ENCODE assay signal across 1 cellular context in the genomic region with DNA sequence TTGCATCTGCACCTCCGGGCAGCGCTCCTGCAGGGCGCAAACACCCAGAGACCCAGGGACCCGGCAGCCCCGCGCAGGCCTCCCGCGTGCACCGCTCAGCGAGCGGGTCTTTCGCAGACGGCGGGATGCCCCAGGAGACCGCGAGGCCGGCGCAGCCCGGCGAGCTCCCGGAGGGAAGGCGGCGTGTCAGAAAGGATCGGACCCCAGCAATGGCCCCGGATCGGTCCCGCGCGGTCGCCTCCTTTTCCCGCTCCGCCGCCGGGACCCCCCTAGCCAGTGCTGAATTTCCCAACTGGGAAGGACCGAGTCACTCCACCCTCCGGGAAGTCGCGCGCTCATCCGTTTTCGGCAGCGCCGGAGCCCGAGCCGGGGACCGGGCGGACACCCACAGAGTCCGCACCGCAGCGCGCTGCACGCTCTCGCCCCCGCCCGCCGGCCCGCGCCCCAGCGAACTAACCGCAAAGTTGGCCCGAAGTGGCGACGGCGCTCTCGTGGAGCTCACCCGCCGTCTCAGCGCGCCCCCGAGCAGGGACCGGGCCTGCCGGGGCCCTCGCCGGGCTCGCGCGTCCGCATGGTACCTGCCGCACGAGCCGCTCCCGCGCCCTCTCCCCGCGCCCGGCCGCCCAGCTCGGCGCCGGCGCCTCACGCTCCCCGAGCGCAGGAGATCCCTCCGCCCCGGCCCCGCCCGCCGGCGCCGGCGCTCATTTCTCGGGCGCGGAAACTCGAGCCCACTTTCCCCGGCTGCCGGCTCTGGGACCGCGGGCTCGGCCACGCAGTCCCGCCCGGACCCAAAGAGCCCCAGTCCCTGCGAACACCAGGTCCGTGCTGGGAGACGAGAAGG.
TF ChIP-seq lines count a peak whose summit lies in the region.

A gene with protein sequence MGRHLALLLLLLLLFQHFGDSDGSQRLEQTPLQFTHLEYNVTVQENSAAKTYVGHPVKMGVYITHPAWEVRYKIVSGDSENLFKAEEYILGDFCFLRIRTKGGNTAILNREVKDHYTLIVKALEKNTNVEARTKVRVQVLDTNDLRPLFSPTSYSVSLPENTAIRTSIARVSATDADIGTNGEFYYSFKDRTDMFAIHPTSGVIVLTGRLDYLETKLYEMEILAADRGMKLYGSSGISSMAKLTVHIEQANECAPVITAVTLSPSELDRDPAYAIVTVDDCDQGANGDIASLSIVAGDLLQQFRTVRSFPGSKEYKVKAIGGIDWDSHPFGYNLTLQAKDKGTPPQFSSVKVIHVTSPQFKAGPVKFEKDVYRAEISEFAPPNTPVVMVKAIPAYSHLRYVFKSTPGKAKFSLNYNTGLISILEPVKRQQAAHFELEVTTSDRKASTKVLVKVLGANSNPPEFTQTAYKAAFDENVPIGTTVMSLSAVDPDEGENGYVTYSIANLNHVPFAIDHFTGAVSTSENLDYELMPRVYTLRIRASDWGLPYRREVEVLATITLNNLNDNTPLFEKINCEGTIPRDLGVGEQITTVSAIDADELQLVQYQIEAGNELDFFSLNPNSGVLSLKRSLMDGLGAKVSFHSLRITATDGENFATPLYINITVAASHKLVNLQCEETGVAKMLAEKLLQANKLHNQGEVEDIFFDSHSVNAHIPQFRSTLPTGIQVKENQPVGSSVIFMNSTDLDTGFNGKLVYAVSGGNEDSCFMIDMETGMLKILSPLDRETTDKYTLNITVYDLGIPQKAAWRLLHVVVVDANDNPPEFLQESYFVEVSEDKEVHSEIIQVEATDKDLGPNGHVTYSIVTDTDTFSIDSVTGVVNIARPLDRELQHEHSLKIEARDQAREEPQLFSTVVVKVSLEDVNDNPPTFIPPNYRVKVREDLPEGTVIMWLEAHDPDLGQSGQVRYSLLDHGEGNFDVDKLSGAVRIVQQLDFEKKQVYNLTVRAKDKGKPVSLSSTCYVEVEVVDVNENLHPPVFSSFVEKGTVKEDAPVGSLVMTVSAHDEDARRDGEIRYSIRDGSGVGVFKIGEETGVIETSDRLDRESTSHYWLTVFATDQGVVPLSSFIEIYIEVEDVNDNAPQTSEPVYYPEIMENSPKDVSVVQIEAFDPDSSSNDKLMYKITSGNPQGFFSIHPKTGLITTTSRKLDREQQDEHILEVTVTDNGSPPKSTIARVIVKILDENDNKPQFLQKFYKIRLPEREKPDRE (N-terminal part only) (minus strand): TSS at position 650 of the 841 bp plus-strand sequence. CDS start 14,029 bp downstream, outside the sequence.

TF ChIP-seq in HEK293, 187 proteins besides CTCF, POLR2A, EP300 and RAD21 (continued from another document and continues in another):
- TF ChIP-seq ZNF280D (tag by site-specific recombination; IDR thresholded peaks at IDR 0.05) (no peak), ZNF514 (tag by site-specific recombination; IDR thresholded peaks at IDR 0.05) (no peak), YY1 (tag by site-specific recombination; IDR thresholded peaks at IDR 0.05) (no peak), ZNF10 (tag by site-specific recombination; IDR thresholded peaks at IDR 0.05) (no peak), ZNF830 (tag by site-specific recombination; IDR thresholded peaks at IDR 0.05; ENCODE audit: low read depth) (no peak), ZNF785 (tag by site-specific recombination; IDR thresholded peaks at IDR 0.05) (no peak), PRDM10 (tag by site-specific recombination; IDR thresholded peaks at IDR 0.05) (no peak), ZNF621 (tag by site-specific recombination; IDR thresholded peaks at IDR 0.05) (no peak), ZNF148 (tag by site-specific recombination; IDR thresholded peaks at IDR 0.05; ENCODE audit: borderline replicate concordance) (no peak), ZNF132 (tag by site-specific recombination; IDR thresholded peaks at IDR 0.05; ENCODE audit: borderline replicate concordance) (no peak), PRDM1 (tag by site-specific recombination; IDR thresholded peaks at IDR 0.05) (no peak), SP2 (tag by site-specific recombination; IDR thresholded peaks at IDR 0.05) (no peak), ZBTB20 (tag by site-specific recombination; IDR thresholded peaks at IDR 0.05) (peak; percentile 85), ZNF23 (tag by site-specific recombination; IDR thresholded peaks at IDR 0.05; ENCODE audit: borderline replicate concordance) (no peak), IKZF3 (tag by site-specific recombination; IDR thresholded peaks at IDR 0.05) (no peak), ZNF768 (tag by site-specific recombination; IDR thresholded peaks at IDR 0.05) (no peak), ZNF792 (tag by site-specific recombination; IDR thresholded peaks at IDR 0.05) (no peak), ZBTB11 (tag by site-specific recombination; conservative IDR thresholded peaks at IDR 0.05; ENCODE audit: low read depth) (peak; percentile 36; the same call in 1 of the 2 replicates), ZNF660 (tag by site-specific recombination; IDR thresholded peaks at IDR 0.05) (0 out of 2 replicates have a peak, but pooled peaks have one; percentile 64), WT1 (tag by site-specific recombination; IDR thresholded peaks at IDR 0.05) (no peak), AEBP2 (tag by site-specific recombination; IDR thresholded peaks at IDR 0.05; ENCODE audit: borderline replicate concordance) (no peak), ZNF600 (tag by site-specific recombination; IDR thresholded peaks at IDR 0.05) (no peak; the same call in 1 of the 2 replicates), ZNF610 (tag by site-specific recombination; IDR thresholded peaks at IDR 0.05; ENCODE audit: borderline replicate concordance) (peak; percentile 33; the same call in 1 of the 2 replicates), ZNF596 (tag by site-specific recombination; IDR thresholded peaks at IDR 0.05) (peak; percentile 13; the same call in 1 of the 2 replicates), ZNF433 (tag by site-specific recombination; IDR thresholded peaks at IDR 0.05; ENCODE audit: low read depth) (no peak), YY2 (tag by site-specific recombination; IDR thresholded peaks at IDR 0.05) (no peak)
- TF ChIP-seq, protein P1, sequence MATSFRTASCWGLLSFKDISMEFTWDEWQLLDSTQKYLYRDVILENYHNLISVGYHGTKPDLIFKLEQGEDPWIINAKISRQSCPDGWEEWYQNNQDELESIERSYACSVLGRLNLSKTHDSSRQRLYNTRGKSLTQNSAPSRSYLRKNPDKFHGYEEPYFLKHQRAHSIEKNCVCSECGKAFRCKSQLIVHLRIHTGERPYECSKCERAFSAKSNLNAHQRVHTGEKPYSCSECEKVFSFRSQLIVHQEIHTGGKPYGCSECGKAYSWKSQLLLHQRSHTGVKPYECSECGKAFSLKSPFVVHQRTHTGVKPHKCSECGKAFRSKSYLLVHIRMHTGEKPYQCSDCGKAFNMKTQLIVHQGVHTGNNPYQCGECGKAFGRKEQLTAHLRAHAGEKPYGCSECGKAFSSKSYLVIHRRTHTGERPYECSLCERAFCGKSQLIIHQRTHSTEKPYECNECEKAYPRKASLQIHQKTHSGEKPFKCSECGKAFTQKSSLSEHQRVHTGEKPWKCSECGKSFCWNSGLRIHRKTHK (tag by site-specific recombination; IDR thresholded peaks at IDR 0.05), result no peak
- TF ChIP-seq, protein P2, sequence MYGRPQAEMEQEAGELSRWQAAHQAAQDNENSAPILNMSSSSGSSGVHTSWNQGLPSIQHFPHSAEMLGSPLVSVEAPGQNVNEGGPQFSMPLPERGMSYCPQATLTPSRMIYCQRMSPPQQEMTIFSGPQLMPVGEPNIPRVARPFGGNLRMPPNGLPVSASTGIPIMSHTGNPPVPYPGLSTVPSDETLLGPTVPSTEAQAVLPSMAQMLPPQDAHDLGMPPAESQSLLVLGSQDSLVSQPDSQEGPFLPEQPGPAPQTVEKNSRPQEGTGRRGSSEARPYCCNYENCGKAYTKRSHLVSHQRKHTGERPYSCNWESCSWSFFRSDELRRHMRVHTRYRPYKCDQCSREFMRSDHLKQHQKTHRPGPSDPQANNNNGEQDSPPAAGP (tag by site-specific recombination; IDR thresholded peaks at IDR 0.05), result no peak
